2 cellular contexts compared by ENCODE assay signal in the genomic region with DNA sequence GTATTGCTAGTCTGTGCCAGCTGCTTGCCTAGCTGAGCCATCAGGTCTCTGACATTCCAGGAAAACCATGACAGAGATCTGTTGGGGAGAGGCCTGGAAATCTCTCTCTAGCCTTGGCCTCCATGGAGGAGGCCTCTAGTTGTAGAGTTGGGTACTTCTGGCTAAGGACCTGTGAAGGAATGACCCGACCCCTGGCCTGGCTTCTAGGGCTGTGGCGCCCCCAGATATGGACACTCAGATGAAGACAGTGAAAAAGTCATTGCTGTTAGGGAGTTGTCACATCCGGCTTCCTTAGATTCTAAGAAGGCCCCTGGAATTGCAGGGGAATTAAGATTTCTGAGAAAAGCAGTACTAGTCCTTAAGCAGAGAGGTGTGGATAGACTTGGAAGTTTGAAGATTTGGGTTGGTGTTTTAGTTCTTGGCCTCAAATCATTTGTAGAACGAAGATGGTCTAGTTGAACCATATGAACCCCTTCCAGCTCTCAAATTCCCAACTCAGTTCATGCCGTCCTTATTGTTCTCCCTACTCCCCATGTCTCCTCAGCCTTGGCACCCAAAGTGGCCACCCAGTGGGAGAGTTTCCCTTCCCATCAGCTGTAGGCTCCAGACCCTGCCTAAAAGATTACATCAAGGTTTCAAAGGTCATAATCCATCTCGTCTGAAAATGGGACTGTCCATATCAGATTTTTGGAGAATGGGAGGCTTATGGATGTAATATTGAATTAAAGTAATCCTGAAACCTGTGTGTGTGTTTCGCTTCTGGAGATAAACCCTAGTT.
A peak's percentile ranks its signal among the peaks of the same experiment; 100 is the strongest.
TF ChIP-seq lines count a peak whose summit lies in the region.

No MANE protein-coding gene starts in this region.

TF ChIP-seq in K562, 482 proteins besides CTCF, POLR2A, EP300 and RAD21 (continues in another document):
- 0 out of 2 replicates have a peak, but pooled peaks have one; percentile 34 for TF ChIP-seq ARID1B (IDR thresholded peaks at IDR 0.05)
- TF ChIP-seq, protein P1, sequence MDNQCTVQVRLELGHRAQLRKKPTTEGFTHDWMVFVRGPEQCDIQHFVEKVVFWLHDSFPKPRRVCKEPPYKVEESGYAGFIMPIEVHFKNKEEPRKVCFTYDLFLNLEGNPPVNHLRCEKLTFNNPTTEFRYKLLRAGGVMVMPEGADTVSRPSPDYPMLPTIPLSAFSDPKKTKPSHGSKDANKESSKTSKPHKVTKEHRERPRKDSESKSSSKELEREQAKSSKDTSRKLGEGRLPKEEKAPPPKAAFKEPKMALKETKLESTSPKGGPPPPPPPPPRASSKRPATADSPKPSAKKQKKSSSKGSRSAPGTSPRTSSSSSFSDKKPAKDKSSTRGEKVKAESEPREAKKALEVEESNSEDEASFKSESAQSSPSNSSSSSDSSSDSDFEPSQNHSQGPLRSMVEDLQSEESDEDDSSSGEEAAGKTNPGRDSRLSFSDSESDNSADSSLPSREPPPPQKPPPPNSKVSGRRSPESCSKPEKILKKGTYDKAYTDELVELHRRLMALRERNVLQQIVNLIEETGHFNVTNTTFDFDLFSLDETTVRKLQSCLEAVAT (IDR thresholded peaks at IDR 0.05): peak in 1 of 2 experiments; percentile 3; a peak in 1 of 4 replicates
- no peak for TF ChIP-seq SAFB (IDR thresholded peaks at IDR 0.05; ENCODE audit: borderline replicate concordance, low read depth, low read length)
- no peak for TF ChIP-seq NR2C1 (IDR thresholded peaks at IDR 0.05)
- no peak for TF ChIP-seq NR2C1 (tag; IDR thresholded peaks at IDR 0.05)
- peak in 1 of 2 experiments; percentile 19; a peak in 1 of 4 replicates for TF ChIP-seq TEAD1 (CRISPR knock-in tag; IDR thresholded peaks at IDR 0.05)
- peak in 1 of 3 experiments; percentile 42 for TF ChIP-seq YY1 (IDR thresholded peaks at IDR 0.05; ENCODE audit: borderline replicate concordance in 1 of 3, control insufficient read depth in 1 of 3, extremely low read depth in 1 of 3, insufficient read depth in 3 of 3, insufficient read length in 1 of 3, insufficient replicate concordance in 2 of 3, low read depth in 1 of 3, low read length in 2 of 3)
- TF ChIP-seq SUPT5H (IDR thresholded peaks at IDR 0.05): 0 out of 2 replicates have a peak, but pooled peaks have one; percentile 10
- TF ChIP-seq, protein P2, sequence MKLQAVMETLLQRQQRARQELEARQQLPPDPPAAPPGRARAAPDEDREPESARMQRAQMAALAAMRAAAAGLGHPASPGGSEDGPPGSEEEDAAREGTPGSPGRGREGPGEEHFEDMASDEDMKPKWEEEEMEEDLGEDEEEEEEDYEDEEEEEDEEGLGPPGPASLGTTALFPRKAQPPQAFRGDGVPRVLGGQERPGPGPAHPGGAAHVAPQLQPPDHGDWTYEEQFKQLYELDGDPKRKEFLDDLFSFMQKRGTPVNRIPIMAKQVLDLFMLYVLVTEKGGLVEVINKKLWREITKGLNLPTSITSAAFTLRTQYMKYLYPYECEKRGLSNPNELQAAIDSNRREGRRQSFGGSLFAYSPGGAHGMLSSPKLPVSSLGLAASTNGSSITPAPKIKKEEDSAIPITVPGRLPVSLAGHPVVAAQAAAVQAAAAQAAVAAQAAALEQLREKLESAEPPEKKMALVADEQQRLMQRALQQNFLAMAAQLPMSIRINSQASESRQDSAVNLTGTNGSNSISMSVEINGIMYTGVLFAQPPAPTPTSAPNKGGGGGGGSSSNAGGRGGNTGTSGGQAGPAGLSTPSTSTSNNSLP (IDR thresholded peaks at IDR 0.05; ENCODE audit: borderline replicate concordance, low read depth, low read length): 0 out of 2 replicates have a peak, but pooled peaks have one; percentile 30
- TF ChIP-seq PTBP1 (IDR thresholded peaks at IDR 0.05; ENCODE audit: low read depth, low read length): 0 out of 2 replicates have a peak, but pooled peaks have one; percentile 68
- TF ChIP-seq STAT5A (IDR thresholded peaks at IDR 0.05; ENCODE audit: borderline replicate concordance, low read length): peak; percentile 54; the same call in 1 of the 2 replicates
- TF ChIP-seq MYC (IDR thresholded peaks at IDR 0.05; ENCODE audit: low read depth, low read length): peak; percentile 27; the same call in 1 of the 2 replicates
- peak; percentile 24; the same call in 1 of the 2 replicates for TF ChIP-seq MYC (CRISPR knock-in tag; IDR thresholded peaks at IDR 0.05; ENCODE audit: borderline replicate concordance, low read depth)
- TF ChIP-seq PML (IDR thresholded peaks at IDR 0.05; ENCODE audit: low read length): 0 out of 2 replicates have a peak, but pooled peaks have one; percentile 10
- TF ChIP-seq NR2F6 (CRISPR knock-in tag; IDR thresholded peaks at IDR 0.05): 0 out of 2 replicates have a peak, but pooled peaks have one; percentile 3
- TF ChIP-seq SRSF1 (IDR thresholded peaks at IDR 0.05; ENCODE audit: low read depth, low read length): no peak
- peak; percentile 14 to 16; a peak in 2 of 4 replicates for TF ChIP-seq RCOR1 (IDR thresholded peaks at IDR 0.05; ENCODE audit: borderline replicate concordance in 1 of 2, low read depth in 2 of 2, low read length in 2 of 2)
- peak; percentile 11 for TF ChIP-seq TAF1 (IDR thresholded peaks at IDR 0.05; ENCODE audit: control insufficient read depth, extremely low read depth, insufficient read depth, low read length, severe bottlenecking)
- TF ChIP-seq, protein P3, sequence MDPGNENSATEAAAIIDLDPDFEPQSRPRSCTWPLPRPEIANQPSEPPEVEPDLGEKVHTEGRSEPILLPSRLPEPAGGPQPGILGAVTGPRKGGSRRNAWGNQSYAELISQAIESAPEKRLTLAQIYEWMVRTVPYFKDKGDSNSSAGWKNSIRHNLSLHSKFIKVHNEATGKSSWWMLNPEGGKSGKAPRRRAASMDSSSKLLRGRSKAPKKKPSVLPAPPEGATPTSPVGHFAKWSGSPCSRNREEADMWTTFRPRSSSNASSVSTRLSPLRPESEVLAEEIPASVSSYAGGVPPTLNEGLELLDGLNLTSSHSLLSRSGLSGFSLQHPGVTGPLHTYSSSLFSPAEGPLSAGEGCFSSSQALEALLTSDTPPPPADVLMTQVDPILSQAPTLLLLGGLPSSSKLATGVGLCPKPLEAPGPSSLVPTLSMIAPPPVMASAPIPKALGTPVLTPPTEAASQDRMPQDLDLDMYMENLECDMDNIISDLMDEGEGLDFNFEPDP (CRISPR knock-in tag; IDR thresholded peaks at IDR 0.05): no peak
- TF ChIP-seq HDAC1 (IDR thresholded peaks at IDR 0.05): 0 out of 4 replicates have a peak, but pooled peaks of 1 of the 2 experiments have one; percentile 16
- peak; percentile 44; the same call in 1 of the 2 replicates for TF ChIP-seq CBFA2T3 (IDR thresholded peaks at IDR 0.05)
- 0 out of 2 replicates have a peak, but pooled peaks have one; percentile 4 for TF ChIP-seq CREM (IDR thresholded peaks at IDR 0.05; ENCODE audit: low read depth)
- TF ChIP-seq, protein P4, sequence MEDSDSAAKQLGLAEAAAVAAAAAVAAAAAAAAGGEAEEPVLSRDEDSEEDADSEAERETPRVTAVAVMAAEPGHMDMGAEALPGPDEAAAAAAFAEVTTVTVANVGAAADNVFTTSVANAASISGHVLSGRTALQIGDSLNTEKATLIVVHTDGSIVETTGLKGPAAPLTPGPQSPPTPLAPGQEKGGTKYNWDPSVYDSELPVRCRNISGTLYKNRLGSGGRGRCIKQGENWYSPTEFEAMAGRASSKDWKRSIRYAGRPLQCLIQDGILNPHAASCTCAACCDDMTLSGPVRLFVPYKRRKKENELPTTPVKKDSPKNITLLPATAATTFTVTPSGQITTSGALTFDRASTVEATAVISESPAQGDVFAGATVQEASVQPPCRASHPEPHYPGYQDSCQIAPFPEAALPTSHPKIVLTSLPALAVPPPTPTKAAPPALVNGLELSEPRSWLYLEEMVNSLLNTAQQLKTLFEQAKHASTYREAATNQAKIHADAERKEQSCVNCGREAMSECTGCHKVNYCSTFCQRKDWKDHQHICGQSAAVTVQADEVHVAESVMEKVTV (CRISPR knock-in tag; IDR thresholded peaks at IDR 0.05): 0 out of 2 replicates have a peak, but pooled peaks have one; percentile 25

TF ChIP-seq in liver, 16 proteins besides CTCF, POLR2A, EP300 and RAD21:
- TF ChIP-seq TAF1 (conservative IDR thresholded peaks at IDR 0.05) (no peak), RXRA (IDR thresholded peaks at IDR 0.05) (no peak), NR2F2 (IDR thresholded peaks at IDR 0.05) (no peak), SP1 (IDR thresholded peaks at IDR 0.05) (no peak), YY1 (IDR thresholded peaks at IDR 0.05) (peak; percentile 4), GABPA (IDR thresholded peaks at IDR 0.05 in 1 of 2, conservative IDR thresholded peaks at IDR 0.05 in 1 of 2) (no peak), FOXA1 (IDR thresholded peaks at IDR 0.05) (no peak), HNF4A (conservative IDR thresholded peaks at IDR 0.05) (peak; percentile 55 to 67), HNF4G (IDR thresholded peaks at IDR 0.05) (peak; percentile 6), JUND (IDR thresholded peaks at IDR 0.05) (no peak), FOXA2 (IDR thresholded peaks at IDR 0.05) (no peak), EGR1 (IDR thresholded peaks at IDR 0.05; ENCODE audit: low read depth in 2 of 2) (no peak)
- TF ChIP-seq, protein P5, sequence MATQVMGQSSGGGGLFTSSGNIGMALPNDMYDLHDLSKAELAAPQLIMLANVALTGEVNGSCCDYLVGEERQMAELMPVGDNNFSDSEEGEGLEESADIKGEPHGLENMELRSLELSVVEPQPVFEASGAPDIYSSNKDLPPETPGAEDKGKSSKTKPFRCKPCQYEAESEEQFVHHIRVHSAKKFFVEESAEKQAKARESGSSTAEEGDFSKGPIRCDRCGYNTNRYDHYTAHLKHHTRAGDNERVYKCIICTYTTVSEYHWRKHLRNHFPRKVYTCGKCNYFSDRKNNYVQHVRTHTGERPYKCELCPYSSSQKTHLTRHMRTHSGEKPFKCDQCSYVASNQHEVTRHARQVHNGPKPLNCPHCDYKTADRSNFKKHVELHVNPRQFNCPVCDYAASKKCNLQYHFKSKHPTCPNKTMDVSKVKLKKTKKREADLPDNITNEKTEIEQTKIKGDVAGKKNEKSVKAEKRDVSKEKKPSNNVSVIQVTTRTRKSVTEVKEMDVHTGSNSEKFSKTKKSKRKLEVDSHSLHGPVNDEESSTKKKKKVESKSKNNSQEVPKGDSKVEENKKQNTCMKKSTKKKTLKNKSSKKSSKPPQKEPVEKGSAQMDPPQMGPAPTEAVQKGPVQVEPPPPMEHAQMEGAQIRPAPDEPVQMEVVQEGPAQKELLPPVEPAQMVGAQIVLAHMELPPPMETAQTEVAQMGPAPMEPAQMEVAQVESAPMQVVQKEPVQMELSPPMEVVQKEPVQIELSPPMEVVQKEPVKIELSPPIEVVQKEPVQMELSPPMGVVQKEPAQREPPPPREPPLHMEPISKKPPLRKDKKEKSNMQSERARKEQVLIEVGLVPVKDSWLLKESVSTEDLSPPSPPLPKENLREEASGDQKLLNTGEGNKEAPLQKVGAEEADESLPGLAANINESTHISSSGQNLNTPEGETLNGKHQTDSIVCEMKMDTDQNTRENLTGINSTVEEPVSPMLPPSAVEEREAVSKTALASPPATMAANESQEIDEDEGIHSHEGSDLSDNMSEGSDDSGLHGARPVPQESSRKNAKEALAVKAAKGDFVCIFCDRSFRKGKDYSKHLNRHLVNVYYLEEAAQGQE (IDR thresholded peaks at IDR 0.05): no peak
- TF ChIP-seq, protein P6, sequence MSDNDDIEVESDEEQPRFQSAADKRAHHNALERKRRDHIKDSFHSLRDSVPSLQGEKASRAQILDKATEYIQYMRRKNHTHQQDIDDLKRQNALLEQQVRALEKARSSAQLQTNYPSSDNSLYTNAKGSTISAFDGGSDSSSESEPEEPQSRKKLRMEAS (IDR thresholded peaks at IDR 0.05): no peak
- TF ChIP-seq, protein P7, sequence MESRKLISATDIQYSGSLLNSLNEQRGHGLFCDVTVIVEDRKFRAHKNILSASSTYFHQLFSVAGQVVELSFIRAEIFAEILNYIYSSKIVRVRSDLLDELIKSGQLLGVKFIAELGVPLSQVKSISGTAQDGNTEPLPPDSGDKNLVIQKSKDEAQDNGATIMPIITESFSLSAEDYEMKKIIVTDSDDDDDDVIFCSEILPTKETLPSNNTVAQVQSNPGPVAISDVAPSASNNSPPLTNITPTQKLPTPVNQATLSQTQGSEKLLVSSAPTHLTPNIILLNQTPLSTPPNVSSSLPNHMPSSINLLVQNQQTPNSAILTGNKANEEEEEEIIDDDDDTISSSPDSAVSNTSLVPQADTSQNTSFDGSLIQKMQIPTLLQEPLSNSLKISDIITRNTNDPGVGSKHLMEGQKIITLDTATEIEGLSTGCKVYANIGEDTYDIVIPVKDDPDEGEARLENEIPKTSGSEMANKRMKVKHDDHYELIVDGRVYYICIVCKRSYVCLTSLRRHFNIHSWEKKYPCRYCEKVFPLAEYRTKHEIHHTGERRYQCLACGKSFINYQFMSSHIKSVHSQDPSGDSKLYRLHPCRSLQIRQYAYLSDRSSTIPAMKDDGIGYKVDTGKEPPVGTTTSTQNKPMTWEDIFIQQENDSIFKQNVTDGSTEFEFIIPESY (IDR thresholded peaks at IDR 0.05): no peak
- TF ChIP-seq, protein P8, sequence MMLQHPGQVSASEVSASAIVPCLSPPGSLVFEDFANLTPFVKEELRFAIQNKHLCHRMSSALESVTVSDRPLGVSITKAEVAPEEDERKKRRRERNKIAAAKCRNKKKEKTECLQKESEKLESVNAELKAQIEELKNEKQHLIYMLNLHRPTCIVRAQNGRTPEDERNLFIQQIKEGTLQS (IDR thresholded peaks at IDR 0.05): no peak
TF ChIP-seq in liver: peak in this region for 3.
